ENCODE assay signal across 14 cellular contexts in the genomic region with DNA sequence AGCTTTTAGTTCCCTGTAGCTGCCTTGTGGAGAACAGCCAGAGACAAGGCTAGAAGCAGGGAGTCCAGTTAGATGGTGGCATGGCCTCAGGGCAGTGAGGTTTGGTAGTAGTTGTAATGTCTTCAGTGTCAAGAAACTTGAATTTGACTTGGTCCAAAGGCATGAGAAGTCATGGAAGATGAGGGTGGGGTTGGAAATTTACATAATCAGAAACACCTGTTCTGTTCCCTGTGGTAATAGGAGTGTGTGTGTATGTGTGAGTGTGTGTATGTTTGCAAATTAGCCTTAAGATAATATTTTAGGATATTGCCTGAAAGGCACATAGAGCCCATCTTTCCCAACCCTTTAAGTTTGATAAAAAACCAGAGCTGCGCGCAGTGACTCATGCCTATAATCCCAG. TPM values are rescaled to one million over a fixed set of nuclear protein-coding genes. Genes with fewer than 3 reads are reported as not detected.
"Had no signal": no experiment of that assay in that cellular context is flagged by ENCODE, and none has a peak within 500 bp of the region (broad histone marks: within the 10 kb centered on the region; RNA-seq: fewer than 3 reads in every experiment).

No MANE protein-coding gene starts in this region.

- H3K27ac ChIP-seq: right atrium auricular region, skin epidermis had no signal

- H3K4me3 ChIP-seq: right atrium auricular region, skin epidermis had no signal

- H3K4me1 ChIP-seq: right atrium auricular region had no signal

- H3K4me1 Mint-ChIP-seq: natural killer cell had no signal

- DNase-seq: activated CD4-positive, alpha-beta T cell treated with anti-CD3 and anti-CD28 coated beads for 1 hour; activated CD4-positive, alpha-beta T cell treated with anti-CD3 and anti-CD28 coated beads, Interleukin-2, amount 50 U/mL, for 48 hours; activated CD8-positive, alpha-beta memory T cell treated with anti-CD3 and anti-CD28 coated beads, Interleukin-2, amount 10 ng/mL, durations not matched to agents 7 days and 5 days; activated effector memory CD4-positive, alpha-beta T cell treated with anti-CD3 and anti-CD28 coated beads, Interleukin-2, amount 50 U/mL, for 16 hours; activated T-cell treated with anti-CD3 and anti-CD28 coated beads, Interleukin-2, amount 50 U/mL, for 24 hours; amygdala; head of caudate nucleus; natural killer cell; posterior cingulate gyrus had no signal

- H3K36me3 Mint-ChIP-seq: activated CD8-positive, alpha-beta memory T cell treated with anti-CD3 and anti-CD28 coated beads, Interleukin-2, amount 10 ng/mL, durations not matched to agents 7 days and 5 days; activated naive CD4-positive, alpha-beta T cell treated with anti-CD3 and anti-CD28 coated beads, Interleukin-2, amount 50 U/mL, for 72 hours; natural killer cell had no signal

- H3K36me3 ChIP-seq: right atrium auricular region had no signal

- ATAC-seq: activated CD8-positive, alpha-beta memory T cell treated with anti-CD3 and anti-CD28 coated beads, Interleukin-2, amount 10 ng/mL, durations not matched to agents 7 days and 5 days; activated naive CD4-positive, alpha-beta T cell treated with anti-CD3 and anti-CD28 coated beads, Interleukin-2, amount 50 U/mL, for 72 hours; natural killer cell had no signal

- H3K27ac Mint-ChIP-seq: activated CD8-positive, alpha-beta memory T cell treated with anti-CD3 and anti-CD28 coated beads, Interleukin-2, amount 10 ng/mL, durations not matched to agents 7 days and 5 days; activated naive CD4-positive, alpha-beta T cell treated with anti-CD3 and anti-CD28 coated beads, Interleukin-2, amount 50 U/mL, for 72 hours; activated T-cell treated with anti-CD3 and anti-CD28 coated beads, Interleukin-2, amount 50 U/mL, for 24 hours; natural killer cell had no signal

- H3K9me3 Mint-ChIP-seq: activated naive CD4-positive, alpha-beta T cell treated with anti-CD3 and anti-CD28 coated beads, Interleukin-2, amount 50 U/mL, for 72 hours; activated T-cell treated with anti-CD3 and anti-CD28 coated beads, Interleukin-2, amount 50 U/mL, for 24 hours; natural killer cell had no signal

- H3K9me3 ChIP-seq: right atrium auricular region had no signal

- H3K4me3 Mint-ChIP-seq: activated CD8-positive, alpha-beta memory T cell treated with anti-CD3 and anti-CD28 coated beads, Interleukin-2, amount 10 ng/mL, durations not matched to agents 7 days and 5 days; activated T-cell treated with anti-CD3 and anti-CD28 coated beads, Interleukin-2, amount 50 U/mL, for 24 hours; natural killer cell had no signal

- H3K27me3 ChIP-seq: right atrium auricular region had no signal

RNA-seq across cellular contexts. Expression of gene GCNT3, which starts 55.2 kb away (rescaled TPM):
- total RNA-seq: activated CD8-positive, alpha-beta memory T cell treated with anti-CD3 and anti-CD28 coated beads, Interleukin-2, amount 10 ng/mL, durations not matched to agents 7 days and 5 days; activated naive CD4-positive, alpha-beta T cell treated with anti-CD3 and anti-CD28 coated beads, Interleukin-2, amount 50 U/mL, for 72 hours; lung microvascular endothelial cell; mononuclear cell; natural killer cell; right atrium auricular region had no signal
